Comparison of ENCODE assay signal across 21 cellular contexts in the genomic region with DNA sequence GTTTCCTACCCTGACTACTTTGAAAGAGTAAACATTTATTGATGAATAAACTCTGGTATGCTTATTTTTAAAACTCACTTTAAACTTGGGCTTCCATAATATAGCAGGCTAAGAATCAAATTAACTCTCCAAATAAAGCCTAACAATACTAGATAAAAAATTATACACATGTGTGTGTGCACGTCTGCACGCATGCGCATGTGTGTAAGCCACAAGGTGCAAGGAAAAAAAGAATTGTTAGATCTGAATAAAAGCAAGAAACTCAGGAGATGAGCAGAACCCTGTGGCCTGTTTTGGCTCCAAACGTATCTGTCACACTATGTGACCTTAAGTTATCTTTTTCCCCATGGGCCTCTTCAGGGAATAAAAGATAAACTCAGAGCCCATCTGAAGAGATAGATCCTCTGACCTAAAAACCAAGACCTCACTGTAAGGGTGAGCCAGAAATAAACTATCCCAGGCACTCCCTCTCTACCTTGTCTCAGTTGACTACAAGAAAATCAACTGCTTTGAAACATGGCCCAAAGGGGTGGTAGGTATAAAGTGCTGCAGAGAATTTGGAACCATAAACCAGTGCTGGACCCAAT.
"Had no signal": no experiment of that assay in that cellular context is flagged by ENCODE, and none has a peak within 500 bp of the region (broad histone marks: within the 10 kb centered on the region; RNA-seq: fewer than 3 reads in every experiment).

No MANE protein-coding gene starts in this region.

- H3K27me3 ChIP-seq: esophagus squamous epithelium, gastroesophageal sphincter, hepatocyte, testis, tibial nerve, upper lobe of right lung had no signal

- H3K9ac ChIP-seq: parathyroid adenoma had no signal

- H2AFZ ChIP-seq: hepatocyte, parathyroid adenoma had no signal

- H3K9me3 ChIP-seq: esophagus squamous epithelium, gastroesophageal sphincter, prostate gland, testis, tibial nerve, upper lobe of right lung had no signal

- H3K4me3 ChIP-seq: esophagus squamous epithelium, gastroesophageal sphincter, hepatocyte, prostate gland, testis, tibial nerve, upper lobe of right lung had no signal

- H3K36me3 ChIP-seq: esophagus squamous epithelium, gastroesophageal sphincter, prostate gland, tibial nerve, upper lobe of right lung had no signal

- ATAC-seq: effector memory CD8-positive, alpha-beta T cell; gastroesophageal sphincter; naive thymus-derived CD4-positive, alpha-beta T cell; sciatic nerve; stimulated activated naive B cell treated with anti-CD40 and anti-IgM and Interleukin-4, amounts not matched to agents 10 μg/mL and 1 μg/mL and 100 μg/mL, for 72 hours; stimulated activated naive CD8-positive, alpha-beta T cell treated with anti-CD3 and anti-CD28 coated beads, Interleukin-15, amount 100 ng/mL, for 72 hours; upper lobe of right lung had no signal

- DNase-seq: effector memory CD8-positive, alpha-beta T cell; esophagus squamous epithelium; foreskin fibroblast; kidney; left cardiac atrium; mesendoderm; naive thymus-derived CD4-positive, alpha-beta T cell; nephron progenitor cell; stimulated activated CD4-positive, alpha-beta T cell treated with anti-CD3 and anti-CD28 coated beads, Interleukin-2, amount 100 ng/mL, for 24 hours; stimulated activated CD4-positive, alpha-beta T cell treated with anti-CD3 and anti-CD28 coated beads, Interleukin-4, amount 100 ng/mL, for 4 hours; stimulated activated naive B cell treated with anti-CD40 and anti-IgM and Interleukin-4, amounts not matched to agents 10 μg/mL and 1 μg/mL and 100 μg/mL, for 72 hours; stimulated activated naive CD8-positive, alpha-beta T cell treated with anti-CD3 and anti-CD28 coated beads, Interleukin-15, amount 100 ng/mL, for 72 hours; testis; upper lobe of right lung had no signal

- H3K4me1 ChIP-seq: parathyroid adenoma, prostate gland had no signal

- H3K79me2 ChIP-seq: parathyroid adenoma had no signal

- H3K27ac ChIP-seq: epithelial cell of prostate, esophagus squamous epithelium, gastroesophageal sphincter, hepatocyte, parathyroid adenoma, prostate gland, testis, tibial nerve, upper lobe of right lung had no signal

- H3K4me2 ChIP-seq: hepatocyte had no signal
